8 cellular contexts compared by ENCODE assay signal in genomic region chr4:76688737-76689078, GRCh38.
DNase-seq lines count a peak whose midpoint lies in the region; ATAC-seq and TF ChIP-seq lines count a peak whose summit lies in the region.

No MANE protein-coding gene starts in this region.

- H3K36me3 Mint-ChIP-seq in activated CD4-positive, alpha-beta T cell treated with anti-CD3 and anti-CD28 coated beads, Interleukin-2, amount 10 ng/mL, durations not matched to agents 7 days and 5 days (ENCODE audit: low read depth): no peaks in the 10 kb centered on the region

- H3K4me1 Mint-ChIP-seq in activated CD4-positive, alpha-beta T cell treated with anti-CD3 and anti-CD28 coated beads, Interleukin-2, amount 10 ng/mL, durations not matched to agents 7 days and 5 days: peaks cover 16% of the 10 kb centered on the region

- H3K4me3 Mint-ChIP-seq in activated CD4-positive, alpha-beta T cell treated with anti-CD3 and anti-CD28 coated beads, Interleukin-2, amount 10 ng/mL, durations not matched to agents 7 days and 5 days: peak overlapping the region; percentile 57

- no peak overlapping the region for H3K9ac ChIP-seq in subcutaneous abdominal adipose tissue (ENCODE audit: low read length in 5 of 5)

- peaks cover 76% of the 10 kb centered on the region for H3K27me3 Mint-ChIP-seq in activated CD4-positive, alpha-beta T cell treated with anti-CD3 and anti-CD28 coated beads, Interleukin-2, amount 10 ng/mL, durations not matched to agents 7 days and 5 days

- no peak for TF ChIP-seq CTCF in WI38 (IDR thresholded peaks at IDR 0.05; ENCODE audit: low read depth, low read length)

- H3K27me3 ChIP-seq in subcutaneous abdominal adipose tissue (ENCODE audit: control insufficient read depth in 5 of 5, insufficient read depth in 4 of 5, low read length in 5 of 5): peaks cover 0 to 27% (median 17%) of the 10 kb centered on the region in 5 donors

- H3K27ac ChIP-seq in subcutaneous abdominal adipose tissue (ENCODE audit: low read depth, low read length): no peak overlapping the region

- H3K36me3 ChIP-seq in subcutaneous abdominal adipose tissue (ENCODE audit: control insufficient read depth in 5 of 5, insufficient read depth in 5 of 5, low read length in 5 of 5): no peaks in the 10 kb centered on the region

- CTCF ChIA-PET in activated CD4-positive, alpha-beta T cell treated with anti-CD3 and anti-CD28 coated beads, Interleukin-2, amount 10 ng/mL, durations not matched to agents 7 days and 5 days (lab: Charles Lee): no interaction called here

- H3K9me3 ChIP-seq in subcutaneous abdominal adipose tissue (ENCODE audit: control insufficient read depth in 5 of 5, low read length in 5 of 5): no peaks in the 10 kb centered on the region

- no peak for DNase-seq in activated CD4-positive, alpha-beta T cell treated with anti-CD3 and anti-CD28 coated beads, Interleukin-2, amount 10 ng/mL, durations not matched to agents 7 days and 5 days
- DNase-seq in activated CD4-positive, alpha-beta T cell treated with anti-CD3 and anti-CD28 coated beads, Interleukin-2, amount 50 U/mL, for 4 hours: no peak
- no peak for DNase-seq in GOT3 (lab: John Stamatoyannopoulos, UW)
- no peak for DNase-seq in foreskin melanocyte

- no peaks in the 10 kb centered on the region for H3K9me3 Mint-ChIP-seq in activated CD4-positive, alpha-beta T cell treated with anti-CD3 and anti-CD28 coated beads, Interleukin-2, amount 10 ng/mL, durations not matched to agents 7 days and 5 days

- no peak for ATAC-seq in HG03432 (IDR thresholded peaks at IDR 0.05; ENCODE audit: unreplicated experiment)

- H3K27ac Mint-ChIP-seq in activated CD4-positive, alpha-beta T cell treated with anti-CD3 and anti-CD28 coated beads, Interleukin-2, amount 10 ng/mL, durations not matched to agents 7 days and 5 days: no peak overlapping the region

- peaks cover 0 to 16% (median 14%) of the 10 kb centered on the region in 5 donors for H3K4me1 ChIP-seq in subcutaneous abdominal adipose tissue (ENCODE audit: control insufficient read depth in 5 of 5, insufficient read depth in 5 of 5, low read length in 5 of 5)

- POLR2A ChIA-PET in activated CD4-positive, alpha-beta T cell treated with anti-CD3 and anti-CD28 coated beads, Interleukin-2, amount 10 ng/mL, durations not matched to agents 7 days and 5 days (lab: Charles Lee): no interaction called here

- peak overlapping the region; percentile 84 for H3K4me3 ChIP-seq in WI38 (ENCODE audit: low read depth, low read length)
- peak overlapping the region; percentile 69 for H3K4me3 ChIP-seq in iPS-11a (ENCODE audit: low read depth, low read length)
- H3K4me3 ChIP-seq in subcutaneous abdominal adipose tissue (ENCODE audit: low read depth in 1 of 5, low read length in 5 of 5): peak overlapping the region; percentile 48 to 63 (median 61)
